ENCODE assay signal across 8 cellular contexts in the genomic region with DNA sequence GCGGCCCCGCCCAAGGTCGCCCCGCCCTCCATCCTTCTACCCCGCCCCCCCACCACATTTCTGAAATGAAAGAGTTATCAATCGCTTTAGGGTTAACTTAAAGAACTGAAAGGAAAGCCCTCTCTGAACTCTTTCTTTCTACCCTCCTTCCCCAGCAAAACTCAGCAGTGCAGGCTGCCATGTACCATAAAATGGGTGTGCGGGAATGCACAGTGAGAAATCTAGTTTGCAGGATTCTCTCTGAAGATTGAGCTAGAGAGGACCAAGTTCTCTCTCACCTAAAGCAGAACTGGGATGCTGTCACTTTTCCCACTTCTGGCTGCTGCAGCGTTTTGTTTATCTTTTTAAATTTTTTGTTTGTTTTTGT.
A peak's percentile ranks its signal among the peaks of the same experiment; 100 is the strongest.
DNase-seq lines count a peak whose midpoint lies in the region; ATAC-seq and TF ChIP-seq lines count a peak whose summit lies in the region.

No MANE protein-coding gene starts in this region.

- ATAC-seq in right cardiac atrium (no peak), HG02870 (IDR thresholded peaks at IDR 0.05; ENCODE audit: unreplicated experiment) (no peak), HG03378 (IDR thresholded peaks at IDR 0.05; ENCODE audit: unreplicated experiment) (no peak), GM18511 (IDR thresholded peaks at IDR 0.05; ENCODE audit: unreplicated experiment) (no peak)

- H3K27me3 ChIP-seq in H7 (ENCODE audit: control insufficient read depth, insufficient read depth, low read length): no peaks in the 10 kb centered on the region
- no peaks in the 10 kb centered on the region for H3K27me3 ChIP-seq in right cardiac atrium (ENCODE audit: control insufficient read depth, insufficient read depth)

- no peaks in the 10 kb centered on the region for H3K36me3 ChIP-seq in H7 (replicated peaks; ENCODE audit: control insufficient read depth, insufficient read depth, low read length)

- no peak for DNase-seq in H7
- DNase-seq in right cardiac atrium: no peak
- no peak for DNase-seq in NCI-H345 treated with DMSO at 0.1 percent for 48 hours (lab: John Stamatoyannopoulos, UW; ENCODE audit: unreplicated experiment)

- WGBS in right cardiac atrium: 7% methylated on average over 8 of the region's 8 CpGs

- H3K4me1 ChIP-seq in right cardiac atrium (ENCODE audit: control insufficient read depth, insufficient read depth, low read length): no peaks in the 10 kb centered on the region

- H3K27ac ChIP-seq in right cardiac atrium (ENCODE audit: low read length) (no peak overlapping the region), skin epidermis (peak overlapping the region in 1 of 21 experiments; percentile 64)

- no peak for TF ChIP-seq CTCF in WI38 (IDR thresholded peaks at IDR 0.05; ENCODE audit: low read depth, low read length)

- intact Hi-C loops in right cardiac atrium (cut with DNase I): no loop called here

- H3K4me3 ChIP-seq in H7 (ENCODE audit: insufficient read depth, low read depth, low read length) (peak overlapping the region; percentile 65), WI38 (ENCODE audit: low read depth, low read length) (peak overlapping the region; percentile 61), right cardiac atrium (ENCODE audit: low read length) (peak overlapping the region; percentile 72), skin epidermis (peak overlapping the region; percentile 26 to 52 (median 35))

- H3K9me3 ChIP-seq in right cardiac atrium (ENCODE audit: control insufficient read depth, low read length): no peaks in the 10 kb centered on the region
